ENCODE assay signal across 12 cellular contexts in the genomic region with DNA sequence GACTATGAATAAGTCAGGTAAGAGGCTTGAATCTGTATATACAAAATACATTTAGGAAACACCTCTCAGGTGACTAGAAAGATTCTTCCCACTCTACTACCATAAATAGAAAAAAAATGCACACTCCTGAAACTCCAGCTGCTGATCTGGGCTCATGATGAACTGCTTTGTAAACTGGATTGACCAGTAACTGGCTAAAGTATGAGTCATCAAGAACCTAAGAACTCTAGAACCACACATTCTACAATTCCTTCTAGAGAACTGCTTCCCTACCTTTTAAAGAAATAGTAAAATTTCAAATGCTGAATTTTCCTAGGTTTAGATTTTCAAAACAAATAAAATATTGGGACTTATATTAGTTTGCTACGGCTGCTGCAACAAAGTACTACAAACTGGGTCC. TPM values are rescaled to one million over a fixed set of nuclear protein-coding genes. Genes with fewer than 3 reads are reported as not detected.
A peak's percentile ranks its signal among the peaks of the same experiment; 100 is the strongest.
DNase-seq lines count a peak whose midpoint lies in the region; ATAC-seq and TF ChIP-seq lines count a peak whose summit lies in the region.
"Had no signal": no experiment of that assay in that cellular context is flagged by ENCODE, and none has a peak within 500 bp of the region (broad histone marks: within the 10 kb centered on the region; RNA-seq: fewer than 3 reads in every experiment).

No MANE protein-coding gene starts in this region.

- no peaks in the 10 kb centered on the region for H3K9me2 ChIP-seq in PC-9 (ENCODE audit: insufficient read depth)

- peak overlapping the region; percentile 60 for H3K27ac Mint-ChIP-seq in activated naive CD4-positive, alpha-beta T cell treated with anti-CD3 and anti-CD28 coated beads for 36 hours

- H3K79me2 ChIP-seq in PC-9 (ENCODE audit: low read depth) = peaks cover 78% of the 10 kb centered on the region

- TF ChIP-seq CTCF in PC-9 (conservative IDR thresholded peaks at IDR 0.05) (no peak), fibroblast of pulmonary artery (IDR thresholded peaks at IDR 0.05; ENCODE audit: low read length, missing control alignments) (no peak), thyroid gland (IDR thresholded peaks at IDR 0.05) (no peak), left ventricle myocardium inferior (IDR thresholded peaks at IDR 0.05; ENCODE audit: borderline replicate concordance) (no peak)

- H3K4me1 Mint-ChIP-seq in activated naive CD4-positive, alpha-beta T cell treated with anti-CD3 and anti-CD28 coated beads for 36 hours (ENCODE audit: low read depth) = peaks cover 81% of the 10 kb centered on the region

- no peaks in the 10 kb centered on the region for H3K36me3 ChIP-seq in PC-9 (ENCODE audit: low read depth)
- no peaks in the 10 kb centered on the region for H3K36me3 ChIP-seq in thyroid gland
- H3K36me3 ChIP-seq in left ventricle myocardium inferior = peaks cover under 1% of the 10 kb centered on the region

- H3K36me3 Mint-ChIP-seq in activated naive CD4-positive, alpha-beta T cell treated with anti-CD3 and anti-CD28 coated beads for 36 hours (ENCODE audit: low read depth) = peaks cover 5% of the 10 kb centered on the region

- no peak overlapping the region for H2AFZ ChIP-seq in PC-9

- intact Hi-C loops in activated naive CD4-positive, alpha-beta T cell treated with anti-CD3 and anti-CD28 coated beads for 36 hours (cut with micrococcal nuclease) = loop anchor here (1.0 kb wide), 1 partner anchor 8 kb away; no protein-coding TSS in a partner anchor
- intact Hi-C loops in PC-9 (cut with micrococcal nuclease; ENCODE audit: unreplicated experiment) (loop anchor here (10.0 kb wide), 1 partner anchor 51 kb away; a partner anchor contains a TSS), thyroid gland (cut with DNase I) (no loop called here), left ventricle myocardium inferior (cut with micrococcal nuclease) (no loop called here)

- H3K9me3 Mint-ChIP-seq in activated naive CD4-positive, alpha-beta T cell treated with anti-CD3 and anti-CD28 coated beads for 36 hours = no peaks in the 10 kb centered on the region

- H3K4me2 ChIP-seq in PC-9 = no peak overlapping the region

- peaks cover 10% of the 10 kb centered on the region; the same call in 1 of the 2 replicates for H3F3A ChIP-seq in PC-9 (ENCODE audit: insufficient read depth, low read depth)

- ATAC-seq in HG03108 (IDR thresholded peaks at IDR 0.05; ENCODE audit: unreplicated experiment) = no peak

- H3K27ac ChIP-seq in PC-9 = peak overlapping the region; percentile 6; the same call in 1 of the 2 replicates
- H3K27ac ChIP-seq in thyroid gland = peak overlapping the region in 2 of 3 donors; percentile 19 to 22
- no peak overlapping the region for H3K27ac ChIP-seq in left ventricle myocardium inferior (replicated peaks)
- H3K27ac ChIP-seq: coronary artery, testis had no signal

- POLR2A ChIA-PET in PC-9 (lab: Charles Lee; ENCODE audit: unreplicated experiment) = no interaction called here

- H3K27me3 Mint-ChIP-seq in activated naive CD4-positive, alpha-beta T cell treated with anti-CD3 and anti-CD28 coated beads for 36 hours (ENCODE audit: low read depth) = no peaks in the 10 kb centered on the region

- 97 to 98% methylated on average over 1 of the region's 1 CpG for WGBS in thyroid gland, 2 donors

- no peak for DNase-seq in activated naive CD4-positive, alpha-beta T cell treated with anti-CD3 and anti-CD28 coated beads for 36 hours
- DNase-seq in activated naive CD4-positive, alpha-beta T cell (lab: John Stamatoyannopoulos, UW) = no peak
- DNase-seq in PC-9 (peak; percentile 6 to 69), fibroblast of pulmonary artery (ENCODE audit: low read depth) (peak; percentile 53), thyroid gland (no peak), left ventricle myocardium inferior (no peak), T1000 (lab: John Stamatoyannopoulos, UW) (no peak)
- DNase-seq: activated CD4-positive, alpha-beta T cell treated with anti-CD3 and anti-CD28 coated beads for 48 hours; NCI-H524; testis had no signal

- H3K27me3 ChIP-seq in PC-9 (ENCODE audit: insufficient read depth, low read depth) = no peaks in the 10 kb centered on the region
- no peaks in the 10 kb centered on the region for H3K27me3 ChIP-seq in thyroid gland
- H3K27me3 ChIP-seq in left ventricle myocardium inferior (ENCODE audit: low read depth) = no peaks in the 10 kb centered on the region
- H3K27me3 ChIP-seq: testis had no signal

- H3K4me1 ChIP-seq in PC-9 (replicated peaks; ENCODE audit: insufficient read depth) (0 out of 2 replicates have a peak, but pooled peaks cover 9% of the 10 kb centered on the region), thyroid gland (peaks cover 59 to 62% of the 10 kb centered on the region in 2 donors), left ventricle myocardium inferior (peaks cover 79% of the 10 kb centered on the region)
- H3K4me1 ChIP-seq: testis had no signal

- peaks cover 6% of the 10 kb centered on the region; the same call in 1 of the 2 replicates for H4K20me1 ChIP-seq in PC-9 (ENCODE audit: insufficient read depth)

- CTCF ChIA-PET in activated naive CD4-positive, alpha-beta T cell treated with anti-CD3 and anti-CD28 coated beads for 36 hours (lab: Charles Lee) = interaction anchor here (0.6 to 1.4 kb wide), 4 partner anchors 11 to 905 kb away, joined by 3 to 6 read pairs (median 3); no protein-coding TSS in a partner anchor
- CTCF ChIA-PET in PC-9 (lab: Charles Lee) = no interaction called here

- H3K9me3 ChIP-seq in PC-9 (ENCODE audit: insufficient read depth, low read depth) (no peaks in the 10 kb centered on the region), thyroid gland (no peaks in the 10 kb centered on the region), left ventricle myocardium inferior (replicated peaks) (no peaks in the 10 kb centered on the region)
- H3K9me3 ChIP-seq: testis had no signal

- H3K4me3 Mint-ChIP-seq in activated naive CD4-positive, alpha-beta T cell treated with anti-CD3 and anti-CD28 coated beads for 36 hours = no peak overlapping the region

- H3K4me3 ChIP-seq in PC-9 = no peak overlapping the region
- H3K4me3 ChIP-seq in fibroblast of pulmonary artery (replicated peaks; ENCODE audit: low read depth, low read length) = no peak overlapping the region
- no peak overlapping the region for H3K4me3 ChIP-seq in thyroid gland (replicated peaks in 1 of 3)
- H3K4me3 ChIP-seq in left ventricle myocardium inferior = no peak overlapping the region
- H3K4me3 ChIP-seq: coronary artery, testis had no signal

- no peak for TF ChIP-seq POLR2A in thyroid gland (IDR thresholded peaks at IDR 0.05)

- no TSS peak for BruUV-seq in PC-9 (replicated peaks; lab: Mats Ljungman, UMichigan)

RNA-seq across cellular contexts. Expression of a gene that starts 55.2 kb away (rescaled TPM):
- total RNA-seq in activated naive CD4-positive, alpha-beta T cell treated with anti-CD3 and anti-CD28 coated beads for 36 hours = 10 to 100 TPM; 61.7 to 62.3 TPM
- total RNA-seq in PC-9 (2021) (31.2 and 36.0 TPM in 2 replicates), thyroid gland (100 to 1,000 TPM; 105 to 119 (median 110) TPM), left ventricle myocardium inferior (31.1 TPM)

Comparison
In these comparisons a context has a peak if more than half of its experiments do, and no peak if none do; other contexts are left out.
1. DNase-seq: peak in PC-9 (2 of 2) and fibroblast of pulmonary artery (single experiment); none in activated naive CD4-positive, alpha-beta T cell treated with anti-CD3 and anti-CD28 coated beads for 36 hours (single experiment), activated naive CD4-positive, alpha-beta T cell (0 of 4), thyroid gland (0 of 2), left ventricle myocardium inferior (single experiment) and T1000 (single experiment).
2. intact Hi-C loops: an anchor here in activated naive CD4-positive, alpha-beta T cell treated with anti-CD3 and anti-CD28 coated beads for 36 hours (1.0 kb wide) and PC-9 (10.0 kb wide); none called in thyroid gland and left ventricle myocardium inferior.